In the genomic region with DNA sequence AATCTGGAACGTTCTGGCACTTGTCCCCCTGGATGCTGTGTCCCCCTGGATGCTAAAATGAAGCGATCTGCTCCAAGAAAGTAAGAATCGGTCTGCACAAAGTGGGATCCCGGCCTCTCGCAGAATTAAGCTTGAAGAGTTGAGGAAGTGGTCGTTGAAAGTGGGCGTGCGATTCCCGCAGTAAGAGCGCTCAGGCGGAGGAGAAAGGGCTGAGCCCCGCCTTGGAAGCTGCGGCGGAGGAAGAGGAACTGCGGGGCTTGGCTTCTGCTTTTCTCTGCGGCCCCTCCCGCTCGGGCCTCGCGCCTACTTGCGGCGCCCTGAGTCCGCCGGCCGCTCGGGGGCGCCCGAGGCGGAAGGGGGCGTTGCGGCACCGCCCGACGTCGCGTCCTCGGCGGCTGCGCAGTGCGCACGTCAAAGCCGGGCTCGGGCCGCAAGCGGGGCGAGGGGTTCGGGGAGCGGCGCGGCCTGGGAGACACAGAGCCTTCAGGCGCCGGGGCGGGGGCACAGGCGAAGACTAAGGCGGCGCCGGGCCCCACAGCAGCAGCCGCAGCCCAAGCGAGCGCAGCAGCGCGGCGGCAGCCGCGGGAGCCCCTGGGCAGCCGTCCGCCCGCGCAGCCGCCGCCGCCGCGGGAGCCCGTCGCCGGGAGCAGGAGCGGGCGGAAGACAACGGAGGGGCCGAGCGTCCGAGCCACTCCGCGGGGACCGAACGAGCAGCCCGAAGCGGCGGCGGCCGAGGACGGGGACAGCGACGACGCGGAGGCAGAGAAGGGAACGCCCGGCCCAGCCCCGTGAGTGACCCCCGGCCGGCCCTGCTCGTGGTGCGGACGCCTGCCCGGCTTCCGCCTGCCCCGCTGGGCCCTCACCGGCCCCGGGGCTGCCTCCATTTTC, we compare ENCODE assay signal across 1 cellular context.
TF ChIP-seq lines count a peak whose summit lies in the region.

A gene (plus strand): TSS at position 400 of the 888 bp plus-strand sequence. CDS start 47,160 bp downstream, outside the sequence.

TF ChIP-seq in HepG2, 621 proteins besides CTCF, POLR2A, EP300 and RAD21 (continued from another document and continues in another):
- TF ChIP-seq, protein P1, sequence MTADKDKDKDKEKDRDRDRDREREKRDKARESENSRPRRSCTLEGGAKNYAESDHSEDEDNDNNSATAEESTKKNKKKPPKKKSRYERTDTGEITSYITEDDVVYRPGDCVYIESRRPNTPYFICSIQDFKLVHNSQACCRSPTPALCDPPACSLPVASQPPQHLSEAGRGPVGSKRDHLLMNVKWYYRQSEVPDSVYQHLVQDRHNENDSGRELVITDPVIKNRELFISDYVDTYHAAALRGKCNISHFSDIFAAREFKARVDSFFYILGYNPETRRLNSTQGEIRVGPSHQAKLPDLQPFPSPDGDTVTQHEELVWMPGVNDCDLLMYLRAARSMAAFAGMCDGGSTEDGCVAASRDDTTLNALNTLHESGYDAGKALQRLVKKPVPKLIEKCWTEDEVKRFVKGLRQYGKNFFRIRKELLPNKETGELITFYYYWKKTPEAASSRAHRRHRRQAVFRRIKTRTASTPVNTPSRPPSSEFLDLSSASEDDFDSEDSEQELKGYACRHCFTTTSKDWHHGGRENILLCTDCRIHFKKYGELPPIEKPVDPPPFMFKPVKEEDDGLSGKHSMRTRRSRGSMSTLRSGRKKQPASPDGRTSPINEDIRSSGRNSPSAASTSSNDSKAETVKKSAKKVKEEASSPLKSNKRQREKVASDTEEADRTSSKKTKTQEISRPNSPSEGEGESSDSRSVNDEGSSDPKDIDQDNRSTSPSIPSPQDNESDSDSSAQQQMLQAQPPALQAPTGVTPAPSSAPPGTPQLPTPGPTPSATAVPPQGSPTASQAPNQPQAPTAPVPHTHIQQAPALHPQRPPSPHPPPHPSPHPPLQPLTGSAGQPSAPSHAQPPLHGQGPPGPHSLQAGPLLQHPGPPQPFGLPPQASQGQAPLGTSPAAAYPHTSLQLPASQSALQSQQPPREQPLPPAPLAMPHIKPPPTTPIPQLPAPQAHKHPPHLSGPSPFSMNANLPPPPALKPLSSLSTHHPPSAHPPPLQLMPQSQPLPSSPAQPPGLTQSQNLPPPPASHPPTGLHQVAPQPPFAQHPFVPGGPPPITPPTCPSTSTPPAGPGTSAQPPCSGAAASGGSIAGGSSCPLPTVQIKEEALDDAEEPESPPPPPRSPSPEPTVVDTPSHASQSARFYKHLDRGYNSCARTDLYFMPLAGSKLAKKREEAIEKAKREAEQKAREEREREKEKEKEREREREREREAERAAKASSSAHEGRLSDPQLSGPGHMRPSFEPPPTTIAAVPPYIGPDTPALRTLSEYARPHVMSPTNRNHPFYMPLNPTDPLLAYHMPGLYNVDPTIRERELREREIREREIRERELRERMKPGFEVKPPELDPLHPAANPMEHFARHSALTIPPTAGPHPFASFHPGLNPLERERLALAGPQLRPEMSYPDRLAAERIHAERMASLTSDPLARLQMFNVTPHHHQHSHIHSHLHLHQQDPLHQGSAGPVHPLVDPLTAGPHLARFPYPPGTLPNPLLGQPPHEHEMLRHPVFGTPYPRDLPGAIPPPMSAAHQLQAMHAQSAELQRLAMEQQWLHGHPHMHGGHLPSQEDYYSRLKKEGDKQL (CRISPR knock-in tag; IDR thresholded peaks at IDR 0.05; ENCODE audit: low read depth), result no peak
- TF ChIP-seq ELF1 (CRISPR knock-in tag; IDR thresholded peaks at IDR 0.05) (peak; percentile 60), NCOA1 (CRISPR knock-in tag; IDR thresholded peaks at IDR 0.05) (no peak), JARID2 (CRISPR knock-in tag; IDR thresholded peaks at IDR 0.05; ENCODE audit: insufficient replicate concordance) (no peak), ZNF777 (CRISPR knock-in tag; IDR thresholded peaks at IDR 0.05) (peak; percentile 98), ZNF263 (CRISPR knock-in tag; IDR thresholded peaks at IDR 0.05) (peak; percentile 26; the same call in 1 of the 2 replicates), TEAD2 (CRISPR knock-in tag; IDR thresholded peaks at IDR 0.05) (peak; percentile 69; the same call in 1 of the 2 replicates), KLF16 (CRISPR knock-in tag; IDR thresholded peaks at IDR 0.05) (peak in 1 of 2 experiments; percentile 85; a peak in 1 of 4 replicates), ZNF232 (CRISPR knock-in tag; IDR thresholded peaks at IDR 0.05; ENCODE audit: borderline replicate concordance) (no peak; the same call in 1 of the 2 replicates), CBX1 (IDR thresholded peaks at IDR 0.05; ENCODE audit: low read depth) (no peak), ADNP (CRISPR knock-in tag; IDR thresholded peaks at IDR 0.05) (no peak), ZNF383 (CRISPR knock-in tag; IDR thresholded peaks at IDR 0.05; ENCODE audit: borderline replicate concordance) (no peak), DNMT3B (CRISPR knock-in tag; conservative IDR thresholded peaks at IDR 0.05) (no peak), ZNF598 (CRISPR knock-in tag; IDR thresholded peaks at IDR 0.05; ENCODE audit: borderline replicate concordance) (no peak), ZNF569 (CRISPR knock-in tag; IDR thresholded peaks at IDR 0.05; ENCODE audit: borderline replicate concordance) (no peak), KDM4B (CRISPR knock-in tag; IDR thresholded peaks at IDR 0.05) (no peak), SMARCE1 (IDR thresholded peaks at IDR 0.05; ENCODE audit: borderline replicate concordance) (no peak), ZNF256 (CRISPR knock-in tag; conservative IDR thresholded peaks at IDR 0.05) (no peak), KAT8 (CRISPR knock-in tag; IDR thresholded peaks at IDR 0.05) (peak; percentile 81), PCBP2 (optimal IDR thresholded peaks at IDR 0.05; ENCODE audit: low read depth, low read length, poor library complexity, severe bottlenecking) (no peak), ZKSCAN5 (CRISPR knock-in tag; IDR thresholded peaks at IDR 0.05) (no peak), RBM22 (optimal IDR thresholded peaks at IDR 0.05; ENCODE audit: low read length) (no peak), ZNF510 (CRISPR knock-in tag; IDR thresholded peaks at IDR 0.05; ENCODE audit: low read depth) (0 out of 2 replicates have a peak, but pooled peaks have one; percentile 82), ARHGAP35 (CRISPR knock-in tag; IDR thresholded peaks at IDR 0.05; ENCODE audit: borderline replicate concordance) (peak; percentile 57; the same call in 1 of the 2 replicates), CENPT (CRISPR knock-in tag; IDR thresholded peaks at IDR 0.05; ENCODE audit: low read depth) (no peak), YY1 (IDR thresholded peaks at IDR 0.05; ENCODE audit: insufficient read depth, insufficient replicate concordance, low read depth, low read length) (peak; percentile 84), ONECUT2 (CRISPR knock-in tag; IDR thresholded peaks at IDR 0.05) (no peak), ZNF776 (CRISPR knock-in tag; IDR thresholded peaks at IDR 0.05) (no peak), ZSCAN29 (CRISPR knock-in tag; conservative IDR thresholded peaks at IDR 0.05) (peak; percentile 50; the same call in 1 of the 2 replicates)
- TF ChIP-seq, protein P2, sequence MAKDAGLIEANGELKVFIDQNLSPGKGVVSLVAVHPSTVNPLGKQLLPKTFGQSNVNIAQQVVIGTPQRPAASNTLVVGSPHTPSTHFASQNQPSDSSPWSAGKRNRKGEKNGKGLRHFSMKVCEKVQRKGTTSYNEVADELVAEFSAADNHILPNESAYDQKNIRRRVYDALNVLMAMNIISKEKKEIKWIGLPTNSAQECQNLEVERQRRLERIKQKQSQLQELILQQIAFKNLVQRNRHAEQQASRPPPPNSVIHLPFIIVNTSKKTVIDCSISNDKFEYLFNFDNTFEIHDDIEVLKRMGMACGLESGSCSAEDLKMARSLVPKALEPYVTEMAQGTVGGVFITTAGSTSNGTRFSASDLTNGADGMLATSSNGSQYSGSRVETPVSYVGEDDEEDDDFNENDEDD (CRISPR knock-in tag; IDR thresholded peaks at IDR 0.05; ENCODE audit: borderline replicate concordance), result peak; percentile 88; the same call in 1 of the 2 replicates
- TF ChIP-seq, protein P3, sequence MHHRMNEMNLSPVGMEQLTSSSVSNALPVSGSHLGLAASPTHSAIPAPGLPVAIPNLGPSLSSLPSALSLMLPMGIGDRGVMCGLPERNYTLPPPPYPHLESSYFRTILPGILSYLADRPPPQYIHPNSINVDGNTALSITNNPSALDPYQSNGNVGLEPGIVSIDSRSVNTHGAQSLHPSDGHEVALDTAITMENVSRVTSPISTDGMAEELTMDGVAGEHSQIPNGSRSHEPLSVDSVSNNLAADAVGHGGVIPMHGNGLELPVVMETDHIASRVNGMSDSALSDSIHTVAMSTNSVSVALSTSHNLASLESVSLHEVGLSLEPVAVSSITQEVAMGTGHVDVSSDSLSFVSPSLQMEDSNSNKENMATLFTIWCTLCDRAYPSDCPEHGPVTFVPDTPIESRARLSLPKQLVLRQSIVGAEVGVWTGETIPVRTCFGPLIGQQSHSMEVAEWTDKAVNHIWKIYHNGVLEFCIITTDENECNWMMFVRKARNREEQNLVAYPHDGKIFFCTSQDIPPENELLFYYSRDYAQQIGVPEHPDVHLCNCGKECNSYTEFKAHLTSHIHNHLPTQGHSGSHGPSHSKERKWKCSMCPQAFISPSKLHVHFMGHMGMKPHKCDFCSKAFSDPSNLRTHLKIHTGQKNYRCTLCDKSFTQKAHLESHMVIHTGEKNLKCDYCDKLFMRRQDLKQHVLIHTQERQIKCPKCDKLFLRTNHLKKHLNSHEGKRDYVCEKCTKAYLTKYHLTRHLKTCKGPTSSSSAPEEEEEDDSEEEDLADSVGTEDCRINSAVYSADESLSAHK (CRISPR knock-in tag; IDR thresholded peaks at IDR 0.05; ENCODE audit: borderline replicate concordance), result no peak
- TF ChIP-seq, protein P4, sequence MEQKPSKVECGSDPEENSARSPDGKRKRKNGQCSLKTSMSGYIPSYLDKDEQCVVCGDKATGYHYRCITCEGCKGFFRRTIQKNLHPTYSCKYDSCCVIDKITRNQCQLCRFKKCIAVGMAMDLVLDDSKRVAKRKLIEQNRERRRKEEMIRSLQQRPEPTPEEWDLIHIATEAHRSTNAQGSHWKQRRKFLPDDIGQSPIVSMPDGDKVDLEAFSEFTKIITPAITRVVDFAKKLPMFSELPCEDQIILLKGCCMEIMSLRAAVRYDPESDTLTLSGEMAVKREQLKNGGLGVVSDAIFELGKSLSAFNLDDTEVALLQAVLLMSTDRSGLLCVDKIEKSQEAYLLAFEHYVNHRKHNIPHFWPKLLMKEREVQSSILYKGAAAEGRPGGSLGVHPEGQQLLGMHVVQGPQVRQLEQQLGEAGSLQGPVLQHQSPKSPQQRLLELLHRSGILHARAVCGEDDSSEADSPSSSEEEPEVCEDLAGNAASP (CRISPR knock-in tag; IDR thresholded peaks at IDR 0.05; ENCODE audit: borderline replicate concordance), result peak; percentile 29
- TF ChIP-seq, protein P5, sequence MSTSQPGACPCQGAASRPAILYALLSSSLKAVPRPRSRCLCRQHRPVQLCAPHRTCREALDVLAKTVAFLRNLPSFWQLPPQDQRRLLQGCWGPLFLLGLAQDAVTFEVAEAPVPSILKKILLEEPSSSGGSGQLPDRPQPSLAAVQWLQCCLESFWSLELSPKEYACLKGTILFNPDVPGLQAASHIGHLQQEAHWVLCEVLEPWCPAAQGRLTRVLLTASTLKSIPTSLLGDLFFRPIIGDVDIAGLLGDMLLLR (CRISPR knock-in tag; IDR thresholded peaks at IDR 0.05), result no peak; the same call in 1 of the 2 replicates
- TF ChIP-seq, protein P6, sequence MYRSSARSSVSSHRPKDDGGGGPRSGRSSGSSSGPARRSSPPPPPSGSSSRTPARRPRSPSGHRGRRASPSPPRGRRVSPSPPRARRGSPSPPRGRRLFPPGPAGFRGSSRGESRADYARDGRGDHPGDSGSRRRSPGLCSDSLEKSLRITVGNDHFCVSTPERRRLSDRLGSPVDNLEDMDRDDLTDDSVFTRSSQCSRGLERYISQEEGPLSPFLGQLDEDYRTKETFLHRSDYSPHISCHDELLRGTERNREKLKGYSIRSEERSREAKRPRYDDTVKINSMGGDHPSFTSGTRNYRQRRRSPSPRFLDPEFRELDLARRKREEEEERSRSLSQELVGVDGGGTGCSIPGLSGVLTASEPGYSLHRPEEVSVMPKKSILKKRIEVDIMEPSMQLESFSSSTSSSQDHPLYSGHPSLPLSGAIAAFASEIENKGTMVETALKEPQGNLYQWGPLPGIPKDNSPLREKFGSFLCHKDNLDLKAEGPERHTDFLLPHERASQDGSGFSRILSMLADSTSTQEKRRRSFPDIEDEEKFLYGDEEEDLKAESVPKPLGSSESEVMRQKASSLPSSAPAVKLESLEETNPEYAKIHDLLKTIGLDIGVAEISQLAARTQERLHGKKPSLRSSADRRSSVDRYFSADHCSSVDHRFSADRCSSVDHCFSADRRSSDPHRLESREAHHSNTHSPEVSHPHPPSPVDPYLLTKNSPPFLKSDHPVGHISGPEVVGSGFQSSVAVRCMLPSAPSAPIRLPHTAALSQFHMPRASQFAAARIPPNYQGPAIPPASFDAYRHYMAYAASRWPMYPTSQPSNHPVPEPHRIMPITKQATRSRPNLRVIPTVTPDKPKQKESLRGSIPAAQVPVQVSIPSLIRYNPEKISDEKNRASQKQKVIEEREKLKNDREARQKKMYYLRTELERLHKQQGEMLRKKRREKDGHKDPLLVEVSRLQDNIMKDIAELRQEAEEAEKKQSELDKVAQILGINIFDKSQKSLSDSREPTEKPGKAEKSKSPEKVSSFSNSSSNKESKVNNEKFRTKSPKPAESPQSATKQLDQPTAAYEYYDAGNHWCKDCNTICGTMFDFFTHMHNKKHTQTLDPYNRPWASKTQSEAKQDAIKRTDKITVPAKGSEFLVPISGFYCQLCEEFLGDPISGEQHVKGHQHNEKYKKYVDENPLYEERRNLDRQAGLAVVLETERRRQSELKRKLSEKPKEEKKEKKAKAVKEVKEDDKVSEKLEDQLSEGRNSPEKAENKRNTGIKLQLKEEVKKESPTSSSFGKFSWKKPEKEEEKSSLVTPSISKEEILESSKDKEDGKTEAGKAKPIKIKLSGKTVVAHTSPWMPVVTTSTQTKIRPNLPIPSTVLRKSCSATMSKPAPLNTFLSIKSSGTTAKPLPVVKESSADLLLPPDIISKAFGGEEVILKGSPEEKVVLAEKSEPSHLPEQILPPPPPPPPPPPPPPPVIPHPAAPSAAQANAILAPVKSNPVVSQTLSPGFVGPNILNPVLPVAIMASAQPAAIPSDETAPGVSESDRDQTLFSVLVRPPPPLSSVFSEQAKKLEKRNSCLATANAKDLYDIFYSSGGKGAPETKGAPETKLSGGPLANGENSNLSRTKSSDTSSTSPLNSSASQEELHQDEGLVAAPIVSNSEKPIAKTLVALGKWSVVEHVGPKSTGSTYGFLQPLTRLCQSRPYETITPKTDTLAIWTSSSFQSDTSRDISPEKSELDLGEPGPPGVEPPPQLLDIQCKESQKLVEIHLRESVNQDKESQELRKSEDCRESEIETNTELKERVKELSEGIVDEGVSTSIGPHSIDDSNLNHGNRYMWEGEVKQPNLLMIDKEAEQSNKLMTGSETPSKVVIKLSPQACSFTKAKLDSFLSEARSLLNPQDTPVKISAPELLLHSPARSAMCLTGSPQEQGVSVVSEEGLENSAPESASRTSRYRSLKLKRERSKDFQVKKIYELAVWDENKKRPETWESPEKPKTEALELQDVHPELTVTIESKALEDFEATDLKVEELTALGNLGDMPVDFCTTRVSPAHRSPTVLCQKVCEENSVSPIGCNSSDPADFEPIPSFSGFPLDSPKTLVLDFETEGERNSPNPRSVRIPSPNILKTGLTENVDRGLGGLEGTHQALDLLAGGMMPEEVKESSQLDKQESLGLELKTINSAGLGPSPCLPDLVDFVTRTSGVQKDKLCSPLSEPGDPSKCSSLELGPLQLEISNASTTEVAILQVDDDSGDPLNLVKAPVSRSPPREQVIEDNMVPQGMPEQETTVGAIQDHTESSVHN (CRISPR knock-in tag; IDR thresholded peaks at IDR 0.05), result no peak; the same call in none of the 2 replicates
